In the genomic region with DNA sequence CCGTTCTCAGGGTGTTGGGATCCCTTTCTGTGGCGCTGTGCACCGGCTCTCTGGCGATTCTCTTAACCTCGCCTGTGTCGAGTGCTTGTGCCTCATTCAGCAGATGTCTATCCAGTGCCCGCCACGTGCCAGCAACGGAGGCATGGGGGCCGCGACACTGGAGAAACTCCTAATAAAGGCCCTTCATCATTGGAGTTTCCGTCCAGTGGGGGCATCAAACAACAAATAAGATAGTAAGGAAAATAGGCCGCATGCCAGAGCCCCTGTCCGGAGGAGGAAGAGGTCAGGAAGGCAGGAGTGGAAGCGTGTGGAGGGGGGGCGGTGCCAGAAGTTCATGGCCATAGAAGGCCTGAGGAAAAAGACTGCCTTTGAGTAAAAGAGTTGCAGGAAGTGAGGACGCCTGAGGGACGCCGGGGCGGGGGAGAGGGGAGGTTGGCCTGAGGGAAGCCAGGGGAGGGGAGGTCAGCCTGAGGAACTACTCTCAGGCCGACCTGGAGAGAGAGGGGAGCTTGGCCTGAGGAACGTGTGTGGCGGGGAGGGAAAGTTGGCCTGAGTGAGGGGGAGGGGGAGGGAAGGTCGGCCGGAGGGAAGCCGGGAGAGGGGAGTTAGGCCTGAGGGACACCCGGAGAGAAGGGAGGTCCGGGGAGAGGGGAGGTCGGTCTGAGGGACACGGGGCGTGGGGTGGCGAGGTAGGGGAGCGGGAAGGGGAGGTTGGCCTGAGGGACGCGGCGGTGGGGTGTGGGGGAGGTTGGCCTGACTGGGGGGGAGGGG, we compare ENCODE assay signal across 16 cellular contexts.
"Had no signal": no experiment of that assay in that cellular context is flagged by ENCODE, and none has a peak within 500 bp of the region (broad histone marks: within the 10 kb centered on the region; RNA-seq: fewer than 3 reads in every experiment).

No MANE protein-coding gene starts in this region.

- H3K9me3 Mint-ChIP-seq: immature natural killer cell had no signal

- H3K4me1 ChIP-seq: breast epithelium, heart right ventricle, tibial nerve, vagina had no signal

- H3K27ac ChIP-seq: breast epithelium, heart right ventricle, ovary, tibial nerve, vagina had no signal

- H3K27me3 ChIP-seq: breast epithelium, heart right ventricle, ovary, tibial nerve, vagina had no signal

- H3K4me1 Mint-ChIP-seq: activated CD8-positive, alpha-beta memory T cell treated with anti-CD3 and anti-CD28 coated beads, Interleukin-2, amount 10 ng/mL, durations not matched to agents 7 days and 5 days; immature natural killer cell; nephron had no signal

- H3K36me3 ChIP-seq: breast epithelium, heart right ventricle, ovary, tibial nerve, vagina had no signal

- H3K9me3 ChIP-seq: ovary, vagina had no signal

- ATAC-seq: activated CD4-positive, CD25-positive, alpha-beta regulatory T cell treated with anti-CD3 and anti-CD28 coated beads, Interleukin-2, amount 50 U/mL, for 24 hours; activated CD8-positive, alpha-beta memory T cell treated with anti-CD3 and anti-CD28 coated beads, Interleukin-2, amount 10 ng/mL, durations not matched to agents 7 days and 5 days; activated T-cell treated with anti-CD3 and anti-CD28 coated beads, Interleukin-2, amount 50 U/mL, for 4 hours; heart right ventricle; left cardiac atrium had no signal

- H3K4me3 Mint-ChIP-seq: activated CD8-positive, alpha-beta memory T cell treated with anti-CD3 and anti-CD28 coated beads, Interleukin-2, amount 10 ng/mL, durations not matched to agents 7 days and 5 days; activated T-cell treated with anti-CD3 and anti-CD28 coated beads, Interleukin-2, amount 50 U/mL, for 4 hours; immature natural killer cell; nephron had no signal

- H3K27ac Mint-ChIP-seq: activated CD8-positive, alpha-beta memory T cell treated with anti-CD3 and anti-CD28 coated beads, Interleukin-2, amount 10 ng/mL, durations not matched to agents 7 days and 5 days; immature natural killer cell; nephron had no signal

- H3K36me3 Mint-ChIP-seq: activated CD8-positive, alpha-beta memory T cell treated with anti-CD3 and anti-CD28 coated beads, Interleukin-2, amount 10 ng/mL, durations not matched to agents 7 days and 5 days; immature natural killer cell had no signal

- DNase-seq: activated CD8-positive, alpha-beta memory T cell treated with anti-CD3 and anti-CD28 coated beads, Interleukin-2, amount 10 ng/mL, durations not matched to agents 7 days and 5 days; activated gamma-delta T cell treated with Interleukin-2 at 50 U/mL for 16 hours; activated T-cell treated with anti-CD3 and anti-CD28 coated beads, Interleukin-2, amount 50 U/mL, for 4 hours; aorta; foreskin melanocyte; heart right ventricle; immature natural killer cell; left cardiac atrium; mammary epithelial cell; ovary; stimulated activated CD4-positive, alpha-beta T cell treated with anti-CD3 and anti-CD28 coated beads, Interleukin-4, amount 100 ng/mL, for 4 hours had no signal

- H3K4me3 ChIP-seq: breast epithelium, heart right ventricle, ovary, tibial nerve, vagina had no signal
